7 cellular contexts compared by ENCODE assay signal in genomic region chr6:36678488-36679042, GRCh38. TPM values are rescaled to one million over a fixed set of nuclear protein-coding genes. Genes with fewer than 3 reads are reported as not detected.
A peak's percentile ranks its signal among the peaks of the same experiment; 100 is the strongest.
DNase-seq lines count a peak whose midpoint lies in the region; ATAC-seq, FAIRE-seq and TF ChIP-seq lines count a peak whose summit lies in the region.

Gene CDKN1A (plus strand): TSS chr6:36678714. CDS start chr6:36684102, 5,388 bp downstream.

- TF ChIP-seq POLR2A in GM18526 (IDR thresholded peaks at IDR 0.05; ENCODE audit: extremely low read depth, insufficient read length) = peak; percentile 99

- no peak for FAIRE-seq in keratinocyte (lab: Jason Lieb, UNC)

- no peak within 1 kb of the TSS for H2AFZ ChIP-seq in keratinocyte (ENCODE audit: control insufficient read depth, low read length)

- peaks cover 16% of the 10 kb centered on the region for H4K20me1 ChIP-seq in keratinocyte (ENCODE audit: control insufficient read depth, extremely low read depth, insufficient read depth, low read length)

- no peak for TF ChIP-seq CTCF in keratinocyte (optimal IDR thresholded peaks at IDR 0.05 in 1 of 3, IDR thresholded peaks at IDR 0.05 in 1 of 3, conservative IDR thresholded peaks at IDR 0.05 in 1 of 3; ENCODE audit: extremely low read depth in 1 of 3, insufficient read depth in 2 of 3, low read length in 3 of 3)

- H3K79me2 ChIP-seq in keratinocyte (ENCODE audit: control insufficient read depth, insufficient read depth, low read length) = peaks cover 24% of the 10 kb centered on the region

- peaks cover 5 to 12% of the 10 kb centered on the region in 2 experiments for H3K36me3 ChIP-seq in keratinocyte (ENCODE audit: control insufficient read depth in 2 of 2, extremely low read depth in 1 of 2, insufficient read depth in 2 of 2, low read length in 2 of 2)

- H3K4me3 ChIP-seq in keratinocyte (ENCODE audit: control insufficient read depth in 2 of 3, extremely low read depth in 1 of 3, insufficient read depth in 2 of 3, low read depth in 1 of 3, low read length in 3 of 3) = peak within 1 kb of the TSS; percentile 78 to 97 (median 96)

- H3K4me1 Mint-ChIP-seq in central memory CD8-positive, alpha-beta T cell = peaks cover 37% of the 10 kb centered on the region

- H3K9me3 Mint-ChIP-seq in central memory CD8-positive, alpha-beta T cell = no peaks in the 10 kb centered on the region

- H3K36me3 Mint-ChIP-seq in central memory CD8-positive, alpha-beta T cell (ENCODE audit: insufficient read depth) = peaks cover 23% of the 10 kb centered on the region

- H3K4me3 Mint-ChIP-seq in central memory CD8-positive, alpha-beta T cell = peak within 1 kb of the TSS; percentile 95

- H3K27ac Mint-ChIP-seq in central memory CD8-positive, alpha-beta T cell (ENCODE audit: low read depth) = peak within 1 kb of the TSS; percentile 99

- H3K9me3 ChIP-seq in keratinocyte (ENCODE audit: control insufficient read depth, low read depth, low read length) = no peaks in the 10 kb centered on the region

- H3K27ac ChIP-seq in keratinocyte (ENCODE audit: control insufficient read depth, insufficient read depth, low read length) = peak within 1 kb of the TSS; percentile 96

- peaks cover 60% of the 10 kb centered on the region for H3K4me1 ChIP-seq in keratinocyte (ENCODE audit: control insufficient read depth, extremely low read depth, insufficient read depth, low read length)

- DNase-seq in NCI-H2227 treated with DMSO at 0.1 percent for 48 hours (lab: John Stamatoyannopoulos, UW) (peak; percentile 83), keratinocyte (ENCODE audit: low read depth, low spot score) (no peak)
- DNase-seq in activated CD4-positive, CD25-positive, alpha-beta regulatory T cell treated with anti-CD3 and anti-CD28 coated beads, Interleukin-2, amount 50 U/mL, for 16 hours (ENCODE audit: low read depth, low spot score) = peak; percentile 51
- DNase-seq in central memory CD8-positive, alpha-beta T cell (ENCODE audit: low spot score in 2 of 2) = peak; percentile 43 to 47
- DNase-seq in stimulated activated CD4-positive, alpha-beta T cell treated with anti-CD3 and anti-CD28 coated beads, Interleukin-12 subunit alpha, Interleukin-12 subunit beta, amount 100 ng/mL, for 48 hours (ENCODE audit: low read depth in 2 of 3, low spot score in 1 of 3) = peak; percentile 42 to 75 (median 60)

- H3K27me3 ChIP-seq in keratinocyte (ENCODE audit: control insufficient read depth, extremely low read depth, insufficient read depth, low read length) = no peaks in the 10 kb centered on the region

- H3K9ac ChIP-seq in keratinocyte (ENCODE audit: control insufficient read depth, extremely low read depth, insufficient read depth, low read length) = peak within 1 kb of the TSS; percentile 99

- H3K9me1 ChIP-seq in keratinocyte (ENCODE audit: control insufficient read depth, extremely low read depth, insufficient read depth, low read length) = no peaks in the 10 kb centered on the region

- peak; percentile 36 for ATAC-seq in HG03139 (IDR thresholded peaks at IDR 0.05; ENCODE audit: unreplicated experiment)
- ATAC-seq in central memory CD8-positive, alpha-beta T cell (replicated peaks; ENCODE audit: extremely low read depth, poor library complexity, severe bottlenecking) = peak; percentile 45

- peak within 1 kb of the TSS; percentile 81 for H3K4me2 ChIP-seq in keratinocyte (ENCODE audit: control insufficient read depth, extremely low read depth, insufficient read depth, low read depth, low read length)

- dilution Hi-C loops in keratinocyte (cut with MboI; ENCODE audit: extremely low pct_ligation_motif_present, low sequenced_read_pairs) = no loop called here

- H3K27me3 Mint-ChIP-seq in central memory CD8-positive, alpha-beta T cell = no peaks in the 10 kb centered on the region

RNA-seq across cellular contexts. Expression of gene CDKN1A, which starts in this region (rescaled TPM):
- polyA plus RNA-seq in keratinocyte = 146 to 355 TPM (median 185 TPM) in 3 replicates
- polyA plus RNA-seq in keratinocyte (2011; ENCODE audit: low read depth) = 276 TPM
- 287 and 301 TPM in 2 replicates for polyA plus RNA-seq in keratinocyte (2011; cell fraction: cytosol; rRNA removed)
- 268 and 303 TPM in 2 replicates for polyA plus RNA-seq in keratinocyte (2011; cell fraction: nucleus; rRNA removed)
- 138 and 909 TPM in 2 replicates for polyA plus RNA-seq in keratinocyte (2012; ENCODE audit: low replicate concordance)
- polyA minus RNA-seq in keratinocyte = 99.2 to 245 TPM (median 161 TPM) in 3 replicates
- 223 TPM for polyA minus RNA-seq in keratinocyte (2011; cell fraction: cytosol; rRNA and poly(A)+ RNA removed)
- polyA minus RNA-seq in keratinocyte (2011; cell fraction: nucleus; rRNA and poly(A)+ RNA removed) = 123 and 125 TPM in 2 replicates
